1 cellular context compared by ENCODE assay signal in the genomic region with DNA sequence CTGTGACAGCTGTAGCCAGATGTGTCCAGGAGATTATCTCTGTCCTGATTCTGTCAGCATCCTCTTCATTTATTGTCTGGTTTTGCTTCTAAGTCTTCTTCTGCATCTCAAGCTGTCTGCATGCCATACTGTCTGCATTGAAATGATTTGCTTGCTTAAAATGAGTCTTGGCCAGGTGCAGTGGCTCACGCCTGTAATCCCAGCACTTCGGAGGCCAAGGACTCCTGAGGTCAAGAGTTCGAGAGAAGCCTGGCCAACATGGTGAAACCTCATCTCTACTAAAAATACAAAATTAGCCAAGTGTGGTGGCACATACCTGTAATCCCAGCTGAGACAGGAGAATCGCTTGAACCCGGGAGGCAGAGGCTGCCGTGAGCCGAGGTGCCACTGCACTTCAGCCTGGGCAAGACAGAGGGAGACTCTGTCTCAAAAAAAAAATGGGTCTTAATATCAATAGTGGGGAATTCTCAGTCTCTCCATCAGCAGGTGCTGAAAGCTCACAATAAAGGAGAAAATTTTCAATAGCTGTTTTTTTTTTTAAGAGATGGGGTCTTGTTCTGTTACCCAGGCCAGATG.
TF ChIP-seq lines count a peak whose summit lies in the region.

No MANE protein-coding gene starts in this region.

TF ChIP-seq in H1, 55 proteins besides CTCF, POLR2A, EP300 and RAD21:
- TF ChIP-seq SRF (IDR thresholded peaks at IDR 0.05; ENCODE audit: low read depth, low read length) (no peak), POU5F1 (IDR thresholded peaks at IDR 0.05; ENCODE audit: low read depth, low read length) (no peak), KDM5A (IDR thresholded peaks at IDR 0.05; ENCODE audit: low read length) (no peak), BACH1 (IDR thresholded peaks at IDR 0.05; ENCODE audit: low read length) (no peak), SIN3A (conservative IDR thresholded peaks at IDR 0.05 in 1 of 2, IDR thresholded peaks at IDR 0.05 in 1 of 2; ENCODE audit: low read depth in 1 of 2, low read length in 2 of 2) (no peak), SUZ12 (IDR thresholded peaks at IDR 0.05; ENCODE audit: low read length) (no peak), YY1 (IDR thresholded peaks at IDR 0.05; ENCODE audit: low read depth, low read length) (no peak), EZH2 (IDR thresholded peaks at IDR 0.05; ENCODE audit: low read depth, low read length, severe bottlenecking) (no peak), CHD2 (IDR thresholded peaks at IDR 0.05; ENCODE audit: low read length) (no peak), CHD1 (IDR thresholded peaks at IDR 0.05; ENCODE audit: low read depth, low read length) (no peak)
- TF ChIP-seq, protein P1, sequence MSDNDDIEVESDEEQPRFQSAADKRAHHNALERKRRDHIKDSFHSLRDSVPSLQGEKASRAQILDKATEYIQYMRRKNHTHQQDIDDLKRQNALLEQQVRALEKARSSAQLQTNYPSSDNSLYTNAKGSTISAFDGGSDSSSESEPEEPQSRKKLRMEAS (IDR thresholded peaks at IDR 0.05) = no peak
TF ChIP-seq in H1: peak in this region for 0.
